ENCODE assay signal across 9 cellular contexts in the genomic region with DNA sequence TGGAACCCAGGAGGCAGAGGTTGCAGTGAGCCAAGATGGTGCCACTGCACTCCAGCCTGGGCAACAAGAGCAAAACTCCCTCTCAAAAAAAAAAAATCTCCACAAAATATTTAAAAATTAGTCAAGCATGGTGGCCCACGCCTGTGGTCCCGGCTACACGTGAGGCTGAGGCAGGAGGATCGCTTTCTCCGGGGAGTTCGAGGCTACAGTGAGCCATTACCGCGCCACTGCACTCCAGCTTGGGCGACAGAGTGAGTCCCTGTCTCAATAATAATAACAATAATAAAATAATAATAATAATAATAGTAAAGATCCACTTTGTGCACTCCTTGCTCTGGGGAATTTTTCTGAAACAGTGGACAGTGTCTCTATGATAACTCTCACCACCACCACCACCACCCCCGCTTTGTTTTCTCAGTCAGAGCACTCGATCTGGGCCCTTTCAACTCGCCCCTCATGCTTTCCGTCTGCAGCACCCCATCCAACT. TPM values are rescaled to one million over a fixed set of nuclear protein-coding genes. Genes with fewer than 3 reads are reported as not detected.
DNase-seq lines count a peak whose midpoint lies in the region; ATAC-seq and TF ChIP-seq lines count a peak whose summit lies in the region.
"Had no signal": no experiment of that assay in that cellular context is flagged by ENCODE, and none has a peak within 500 bp of the region (broad histone marks: within the 10 kb centered on the region; RNA-seq: fewer than 3 reads in every experiment).

No MANE protein-coding gene starts in this region.

- BruUV-seq in Caco-2 (replicated peaks; lab: Mats Ljungman, UMichigan), result no TSS peak

- H3K9me3 ChIP-seq in Caco-2 (no peaks in the 10 kb centered on the region), Karpas-422 (ENCODE audit: low read length) (no peaks in the 10 kb centered on the region), psoas muscle (no peaks in the 10 kb centered on the region)
- H3K9me3 ChIP-seq: Peyer's patch had no signal

- no peak overlapping the region; the same call in 1 of the 2 replicates for H3K9ac ChIP-seq in Karpas-422 (ENCODE audit: low read length)

- no peaks in the 10 kb centered on the region for H3K27me3 Mint-ChIP-seq in Caco-2 (ENCODE audit: insufficient read depth, unreplicated experiment)

- H3K4me2 ChIP-seq in Karpas-422 (ENCODE audit: low read depth, low read length, poor library complexity, severe bottlenecking), result peak overlapping the region; percentile 69

- intact Hi-C loops in Caco-2 (cut with micrococcal nuclease; ENCODE audit: unreplicated experiment) (loop anchor here (1.0 to 10.0 kb wide), 3 partner anchors 104 to 426 kb away; no protein-coding TSS in a partner anchor), psoas muscle (cut with DNase I) (loop anchor here in 1 of 2 donors (1.0 to 5.0 kb wide), 4 partner anchors 56 to 566 kb away; no protein-coding TSS in a partner anchor)

- no peak overlapping the region for H3K27ac Mint-ChIP-seq in Caco-2 (ENCODE audit: unreplicated experiment)

- H3K4me1 ChIP-seq in Caco-2, result no peaks in the 10 kb centered on the region
- peaks cover 23% of the 10 kb centered on the region for H3K4me1 ChIP-seq in Karpas-422 (ENCODE audit: low read length)
- peaks cover 7% of the 10 kb centered on the region for H3K4me1 ChIP-seq in psoas muscle
- H3K4me1 ChIP-seq: foreskin keratinocyte had no signal

- H3K27me3 ChIP-seq in Caco-2 (replicated peaks; ENCODE audit: control insufficient read depth, insufficient read depth, low read length) (no peaks in the 10 kb centered on the region), Karpas-422 (ENCODE audit: low read length) (no peaks in the 10 kb centered on the region), psoas muscle (ENCODE audit: insufficient read depth in 3 of 3, low read length in 2 of 3) (no peaks in the 10 kb centered on the region)
- H3K27me3 ChIP-seq: foreskin keratinocyte, Peyer's patch had no signal

- POLR2A ChIA-PET in Caco-2 (lab: Charles Lee), result interaction anchor here (1.0 kb wide), 1 partner anchor 23 kb away, joined by 8 read pairs; no protein-coding TSS in a partner anchor
- POLR2A ChIA-PET in GM10248 (lab: Yijun Ruan, JAX), result interaction anchor here (0.6 to 1.4 kb wide), 3 partner anchors 16 to 103 kb away, joined by 3 to 6 read pairs (median 3); partner anchors contain the start of gene KCNC3

- H3K27ac ChIP-seq in Karpas-422 (ENCODE audit: low read length), result no peak overlapping the region
- H3K27ac ChIP-seq in coronary artery, result no peak overlapping the region
- H3K27ac ChIP-seq in psoas muscle, result no peak overlapping the region
- H3K27ac ChIP-seq: foreskin keratinocyte had no signal

- peak overlapping the region; percentile 68 for H3K4me3 Mint-ChIP-seq in Caco-2 (ENCODE audit: unreplicated experiment)

- no peaks in the 10 kb centered on the region for H3K79me2 ChIP-seq in Karpas-422 (ENCODE audit: low read length)

- no peaks in the 10 kb centered on the region for H3K4me1 Mint-ChIP-seq in Caco-2 (ENCODE audit: low read depth, unreplicated experiment)

- no peaks in the 10 kb centered on the region for H4K20me1 ChIP-seq in Karpas-422 (ENCODE audit: insufficient read depth, low read depth, low read length)

- no peak for ATAC-seq in psoas muscle

- H3K9me2 ChIP-seq in Karpas-422 (replicated peaks; ENCODE audit: insufficient read depth, low read length), result no peaks in the 10 kb centered on the region

- peaks cover 5% of the 10 kb centered on the region for H3K36me3 Mint-ChIP-seq in Caco-2 (ENCODE audit: insufficient read depth, unreplicated experiment)

- peak overlapping the region; percentile 85; the same call in 1 of the 2 replicates for H2AFZ ChIP-seq in Karpas-422 (ENCODE audit: low read length)

- CTCF ChIA-PET in Caco-2 (lab: Charles Lee) (interaction anchor here (0.7 to 1.6 kb wide), 14 partner anchors 8 to 368 kb away, joined by 3 to 21 read pairs (median 4); partner anchors contain the start of genes JOSD2, KCNC3 and POLD1), GM10248 (lab: Yijun Ruan, JAX) (interaction anchor here (0.7 to 3.4 kb wide), 38 partner anchors 9 to 565 kb away, joined by 3 to 29 read pairs (median 5); partner anchors contain the start of genes KCNC3, NAPSA, NR1H2 and POLD1)

- WGBS in psoas muscle, 3 donors, result 32 to 38% (median 33%) methylated on average over 13 of the region's 13 CpGs

- TF ChIP-seq CTCF in Caco-2 (IDR thresholded peaks at IDR 0.05; ENCODE audit: insufficient read depth in 1 of 2, low read depth in 1 of 2, low read length in 1 of 2, severe bottlenecking in 1 of 2, unreplicated experiment in 1 of 2), result no peak
- no peak for TF ChIP-seq CTCF in coronary artery (IDR thresholded peaks at IDR 0.05)
- TF ChIP-seq CTCF in psoas muscle (IDR thresholded peaks at IDR 0.05), result no peak
- no peak for TF ChIP-seq CTCF in GM10248 (IDR thresholded peaks at IDR 0.05; ENCODE audit: control extremely low read depth, extremely low read depth, low read depth, missing control alignments)

- H3K36me3 ChIP-seq in Caco-2 (ENCODE audit: control insufficient read depth, insufficient read depth, low read length), result no peaks in the 10 kb centered on the region
- H3K36me3 ChIP-seq in Karpas-422 (ENCODE audit: insufficient read depth, low read length), result no peaks in the 10 kb centered on the region
- no peaks in the 10 kb centered on the region for H3K36me3 ChIP-seq in psoas muscle (ENCODE audit: insufficient read depth in 1 of 2, low read depth in 1 of 2)
- H3K36me3 ChIP-seq: Peyer's patch had no signal

- DNase-seq in Caco-2 (no peak), Karpas-422 (no peak), coronary artery (ENCODE audit: low spot score) (no peak), psoas muscle (no peak), retina (no peak), GM10248 (ENCODE audit: extremely low spot score) (no peak), mucosa of gallbladder (ENCODE audit: low spot score) (no peak)

- H3K4me3 ChIP-seq in Caco-2 (ENCODE audit: low read depth, low read length) (no peak overlapping the region), Karpas-422 (ENCODE audit: low read length) (no peak overlapping the region), coronary artery (peak overlapping the region; percentile 71), psoas muscle (peak overlapping the region; percentile 65)

- no peaks in the 10 kb centered on the region for H3K9me3 Mint-ChIP-seq in Caco-2 (ENCODE audit: unreplicated experiment)

RNA-seq across cellular contexts. Expression of gene NAPSA, which starts 8.7 kb away (rescaled TPM):
- total RNA-seq in Caco-2 (2022) (1.2 and 1.6 TPM in 2 replicates), psoas muscle (under 1 TPM in 1 of 4 donors, not detected in 3; 0.29 TPM), mucosa of gallbladder (8.1 TPM)
- total RNA-seq in Karpas-422 (2014; rRNA removed; shearing (Covaris generic); ENCODE audit: low replicate concordance), result 0.11 and 2.3 TPM in 2 replicates
- under 1 TPM; 0.10 to 0.47 (median 0.25) TPM for polyA plus RNA-seq in psoas muscle

RNA-seq across cellular contexts. Expression of gene NR1H2, which starts 19.5 kb away (rescaled TPM):
- total RNA-seq in Caco-2 (2022), result 38.3 and 40.3 TPM in 2 replicates
- total RNA-seq in Karpas-422 (2014; rRNA removed; shearing (Covaris generic); ENCODE audit: low replicate concordance), result 68.2 and 120 TPM in 2 replicates
- total RNA-seq in psoas muscle, result 100 to 1,000 TPM in 3 of 4 donors, 10 to 100 TPM in 1; 74.9 to 136 (median 119) TPM
- 100 to 1,000 TPM; 135 to 153 (median 139) TPM for polyA plus RNA-seq in psoas muscle
- total RNA-seq in mucosa of gallbladder, result 92.3 TPM

RNA-seq across cellular contexts. Expression of gene POLD1, which starts 27.4 kb away (rescaled TPM):
- total RNA-seq in Caco-2 (2022) (128 TPM in 2 replicates), psoas muscle (1 to 10 TPM; 4.5 to 9.7 (median 7.2) TPM), mucosa of gallbladder (16.2 TPM)
- total RNA-seq in Karpas-422 (2014; rRNA removed; shearing (Covaris generic); ENCODE audit: low replicate concordance), result 53.4 and 98.8 TPM in 2 replicates
- polyA plus RNA-seq in psoas muscle, result 1 to 10 TPM; 6.6 to 8.1 (median 6.9) TPM

RNA-seq across cellular contexts. Expression of gene KCNC3, which starts 27.6 kb away (rescaled TPM):
- total RNA-seq in Caco-2 (2022) (20.6 and 24.6 TPM in 2 replicates), psoas muscle (1 to 10 TPM in 3 of 4 donors, under 1 TPM in 1; 0.65 to 2.4 (median 1.5) TPM), mucosa of gallbladder (8.6 TPM)
- 10.8 and 18.1 TPM in 2 replicates for total RNA-seq in Karpas-422 (2014; rRNA removed; shearing (Covaris generic); ENCODE audit: low replicate concordance)
- 1 to 10 TPM in 1 of 3 donors, under 1 TPM in 2; 0.10 to 1.1 (median 0.64) TPM for polyA plus RNA-seq in psoas muscle
- total RNA-seq: foreskin keratinocyte had no signal
- polyA plus RNA-seq: foreskin keratinocyte had no signal

Comparison
In these comparisons a context has a peak if more than half of its experiments do, and no peak if none do; other contexts are left out.
1. H3K4me3 ChIP-seq: peak in coronary artery (single experiment) and psoas muscle (single experiment); none in Caco-2 (single experiment) and Karpas-422 (single experiment).